ENCODE assay signal across 1 cellular context in genomic region chr18:73577365-73577764, GRCh38.
TF ChIP-seq lines count a peak whose summit lies in the region.

No MANE protein-coding gene starts in this region.

TF ChIP-seq in HepG2, 621 proteins besides CTCF, POLR2A, EP300 and RAD21 (continued from another document):
- TF ChIP-seq PRDM15 (CRISPR knock-in tag; IDR thresholded peaks at IDR 0.05) (no peak), IKZF5 (CRISPR knock-in tag; IDR thresholded peaks at IDR 0.05) (no peak), ZNF576 (CRISPR knock-in tag; IDR thresholded peaks at IDR 0.05) (no peak), ZBTB21 (CRISPR knock-in tag; IDR thresholded peaks at IDR 0.05) (no peak)
